ENCODE assay signal across 11 cellular contexts in the genomic region with DNA sequence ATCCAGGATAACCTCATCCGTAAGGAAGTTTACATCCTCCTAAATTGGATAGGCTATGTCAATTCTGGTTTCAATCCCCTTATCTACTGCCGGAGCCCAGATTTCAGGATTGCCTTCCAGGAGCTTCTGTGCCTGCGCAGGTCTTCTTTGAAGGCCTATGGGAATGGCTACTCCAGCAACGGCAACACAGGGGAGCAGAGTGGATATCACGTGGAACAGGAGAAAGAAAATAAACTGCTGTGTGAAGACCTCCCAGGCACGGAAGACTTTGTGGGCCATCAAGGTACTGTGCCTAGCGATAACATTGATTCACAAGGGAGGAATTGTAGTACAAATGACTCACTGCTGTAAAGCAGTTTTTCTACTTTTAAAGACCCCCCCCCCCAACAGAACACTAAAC. TPM values are rescaled to one million over a fixed set of nuclear protein-coding genes. Genes with fewer than 3 reads are reported as not detected.
DNase-seq lines count a peak whose midpoint lies in the region; ATAC-seq and TF ChIP-seq lines count a peak whose summit lies in the region.
"Had no signal": no experiment of that assay in that cellular context is flagged by ENCODE, and none has a peak within 500 bp of the region (broad histone marks: within the 10 kb centered on the region; RNA-seq: fewer than 3 reads in every experiment).

No MANE protein-coding gene starts in this region.

- no peaks in the 10 kb centered on the region for H3K9me3 Mint-ChIP-seq in activated naive CD4-positive, alpha-beta T cell treated with anti-CD3 and anti-CD28 coated beads, Interleukin-2, amount 50 U/mL, for 72 hours
- no peaks in the 10 kb centered on the region for H3K9me3 Mint-ChIP-seq in memory B cell

- H3K27ac Mint-ChIP-seq in activated naive CD4-positive, alpha-beta T cell treated with anti-CD3 and anti-CD28 coated beads, Interleukin-2, amount 50 U/mL, for 72 hours, result peak overlapping the region; percentile 10 to 42
- H3K27ac Mint-ChIP-seq in memory B cell, result peak overlapping the region; percentile 86

- H3K9me3 ChIP-seq in ascending aorta (no peaks in the 10 kb centered on the region), transverse colon (no peaks in the 10 kb centered on the region)

- ATAC-seq in activated naive CD4-positive, alpha-beta T cell treated with anti-CD3 and anti-CD28 coated beads, Interleukin-2, amount 50 U/mL, for 72 hours, result no peak
- ATAC-seq in memory B cell (ENCODE audit: low read depth) (no peak), HG03439 (IDR thresholded peaks at IDR 0.05; ENCODE audit: unreplicated experiment) (no peak)

- no peaks in the 10 kb centered on the region for H3K27me3 ChIP-seq in ascending aorta
- H3K27me3 ChIP-seq in transverse colon, result no peaks in the 10 kb centered on the region

- intact Hi-C loops in ascending aorta (cut with DNase I), result loop anchor here (2.0 to 5.0 kb wide), 4 partner anchors 75 to 445 kb away; a partner anchor contains a TSS
- intact Hi-C loops in transverse colon (cut with DNase I; ENCODE audit: low total_unique reads), result no loop called here
- intact Hi-C loops in posterior cingulate gyrus (cut with DNase I), result no loop called here

- no peak for TF ChIP-seq EP300 in transverse colon (IDR thresholded peaks at IDR 0.05; ENCODE audit: low read depth)

- no peaks in the 10 kb centered on the region for H3K36me3 Mint-ChIP-seq in activated naive CD4-positive, alpha-beta T cell treated with anti-CD3 and anti-CD28 coated beads, Interleukin-2, amount 50 U/mL, for 72 hours
- H3K36me3 Mint-ChIP-seq in memory B cell, result no peaks in the 10 kb centered on the region

- TF ChIP-seq CTCF in ascending aorta (IDR thresholded peaks at IDR 0.05) (no peak), transverse colon (IDR thresholded peaks at IDR 0.05) (no peak)

- no peaks in the 10 kb centered on the region for H3K36me3 ChIP-seq in ascending aorta
- H3K36me3 ChIP-seq in transverse colon, result no peaks in the 10 kb centered on the region

- H3K4me1 Mint-ChIP-seq in memory B cell, result peaks cover 62% of the 10 kb centered on the region

- H3K27me3 Mint-ChIP-seq in memory B cell, result no peaks in the 10 kb centered on the region

- H3K27ac ChIP-seq in ascending aorta (peak overlapping the region; percentile 77 to 85), transverse colon (peak overlapping the region in 3 of 4 donors; percentile 80 to 90 (median 85))

- DNase-seq in activated naive CD4-positive, alpha-beta T cell treated with anti-CD3 and anti-CD28 coated beads, Interleukin-2, amount 50 U/mL, for 72 hours (ENCODE audit: low spot score in 2 of 2), result no peak
- no peak for DNase-seq in activated naive CD4-positive, alpha-beta T cell (lab: John Stamatoyannopoulos, UW)
- DNase-seq in ascending aorta (ENCODE audit: low spot score in 2 of 2) (no peak), memory B cell (ENCODE audit: low spot score in 2 of 2) (no peak), transverse colon (no peak), putamen (ENCODE audit: low spot score) (no peak), posterior cingulate gyrus (no peak)
- DNase-seq: head of caudate nucleus; NCI-H524 treated with DMSO at 0.1 percent for 48 hours; stimulated activated CD4-positive, alpha-beta T cell treated with anti-CD3 and anti-CD28 coated beads, Interleukin-4, amount 100 ng/mL, for 4 hours had no signal

- in situ Hi-C loops in transverse colon (cut with MboI; ENCODE audit: low pct_ligation_motif_present in 1 of 4, low pct_unique_long_range_greater_than_20kb in 1 of 4, low sequenced_read_pairs in 3 of 4), result no loop called here

- H3K4me1 ChIP-seq in ascending aorta (peaks cover 0 to 17% of the 10 kb centered on the region in 2 donors), transverse colon (peaks cover 4 to 24% (median 12%) of the 10 kb centered on the region in 4 donors)

- H3K4me3 ChIP-seq in ascending aorta (peak overlapping the region; percentile 59 to 71), transverse colon (peak overlapping the region in 2 of 4 donors; percentile 54)

- TF ChIP-seq POLR2A in transverse colon (IDR thresholded peaks at IDR 0.05), result no peak

- 63 to 64% methylated on average over 7 of the region's 7 CpGs for WGBS in transverse colon (ENCODE audit: low coverage in 1 of 2), 2 donors

- H3K4me3 Mint-ChIP-seq in memory B cell, result peak overlapping the region; percentile 92

RNA-seq across cellular contexts. Expression of a gene that starts 1.3 kb away (rescaled TPM):
- 1 to 10 TPM in 1 of 2 donors, under 1 TPM in 1; 0.29 to 1.1 TPM for total RNA-seq in activated naive CD4-positive, alpha-beta T cell treated with anti-CD3 and anti-CD28 coated beads, Interleukin-2, amount 50 U/mL, for 72 hours
- 11.2 TPM for total RNA-seq in ascending aorta
- 1 to 10 TPM in 3 of 4 donors, under 1 TPM in 1; 1.00 to 3.5 (median 1.7) TPM for total RNA-seq in transverse colon
